31 cellular contexts compared by ENCODE assay signal in genomic region chr9:121966706-121967105, GRCh38.
"Had no signal": no experiment of that assay in that cellular context is flagged by ENCODE, and none has a peak within 500 bp of the region (broad histone marks: within the 10 kb centered on the region; RNA-seq: fewer than 3 reads in every experiment).

No MANE protein-coding gene starts in this region.

- H3K9me3 ChIP-seq: adrenal gland had no signal

- H3K4me1 ChIP-seq: adrenal gland had no signal

- H3K27me3 ChIP-seq: adrenal gland had no signal

- H3K27ac ChIP-seq: adrenal gland, KMS-11, PC-9, WERI-Rb-1 had no signal

- H3K4me3 ChIP-seq: adrenal gland, PC-9 had no signal

- FAIRE-seq: astrocyte, colon had no signal

- H3K9ac ChIP-seq: KMS-11 had no signal

- DNase-seq: activated CD4-positive, alpha-beta T cell treated with anti-CD3 and anti-CD28 coated beads for 1 hour; activated CD4-positive, alpha-beta T cell treated with anti-CD3 and anti-CD28 coated beads, Interleukin-2, amount 10 ng/mL, durations not matched to agents 24 days and 14 days; activated CD4-positive, alpha-beta T cell treated with anti-CD3 and anti-CD28 coated beads, Interleukin-2, amount 50 U/mL, for 4 hours; activated CD4-positive, CD25-positive, alpha-beta regulatory T cell; activated CD8-positive, alpha-beta T cell treated with anti-CD3 and anti-CD28 coated beads for 36 hours; activated gamma-delta T cell; activated naive CD4-positive, alpha-beta T cell treated with Interleukin-2 at 50 U/mL for 16 hours; activated naive CD8-positive, alpha-beta T cell treated with anti-CD3 and anti-CD28 coated beads, Interleukin-2, amount 10 ng/mL, durations not matched to agents 7 days and 5 days; activated T-cell treated with anti-CD3 and anti-CD28 coated beads, Interleukin-2, amount 50 U/mL, for 1 hour; adrenal gland; central memory CD4-positive, alpha-beta T cell; NCI-H1105; NCI-H1436; NCI-H1694; NCI-H1930; NCI-H2081 treated with DMSO at 0.1 percent for 48 hours; NCI-H510A; NCI-H526; NCI-H748 treated with DMSO at 0.1 percent for 48 hours; NK-92 treated with Interleukin-12 subunit alpha and Interleukin-12 subunit beta, amount 100 ng/mL, for 24 hours; SIG-M5; SW 1271; T-helper 1 cell; T-helper 2 cell; T-helper 9 cell; WERI-Rb-1 had no signal

- H3K36me3 ChIP-seq: adrenal gland, WERI-Rb-1 had no signal

- ATAC-seq: activated CD8-positive, alpha-beta T cell treated with anti-CD3 and anti-CD28 coated beads for 36 hours; SK-N-SH treated with all-trans-retinoic acid at 6 μM for 48 hours had no signal

- H3K4me2 ChIP-seq: KMS-11, PC-9 had no signal

- H2AFZ ChIP-seq: PC-9 had no signal
